Comparison of ENCODE assay signal across 1 cellular context in genomic region chr11:2445948-2446551, GRCh38.
TF ChIP-seq lines count a peak whose summit lies in the region.

No MANE protein-coding gene starts in this region.

TF ChIP-seq in HepG2, 621 proteins besides CTCF, POLR2A, EP300 and RAD21:
- TF ChIP-seq DZIP1 (CRISPR knock-in tag; IDR thresholded peaks at IDR 0.05) (no peak), THYN1 (CRISPR knock-in tag; IDR thresholded peaks at IDR 0.05; ENCODE audit: borderline replicate concordance, low read depth) (no peak), ZNF230 (CRISPR knock-in tag; IDR thresholded peaks at IDR 0.05) (no peak), MXD3 (CRISPR knock-in tag; IDR thresholded peaks at IDR 0.05) (no peak), FOXC1 (CRISPR knock-in tag; IDR thresholded peaks at IDR 0.05; ENCODE audit: borderline replicate concordance) (no peak), SIX1 (CRISPR knock-in tag; IDR thresholded peaks at IDR 0.05; ENCODE audit: borderline replicate concordance) (no peak), ZMAT3 (CRISPR knock-in tag; conservative IDR thresholded peaks at IDR 0.05) (no peak), GABPA (IDR thresholded peaks at IDR 0.05; ENCODE audit: low read depth, low read length) (no peak), GABPA (CRISPR knock-in tag; IDR thresholded peaks at IDR 0.05; ENCODE audit: low read depth) (no peak), ZNF225 (CRISPR knock-in tag; IDR thresholded peaks at IDR 0.05) (no peak)
